ENCODE assay signal across 27 cellular contexts in genomic region chr5:122319897-122320296, GRCh38. TPM values are rescaled to one million over a fixed set of nuclear protein-coding genes. Genes with fewer than 3 reads are reported as not detected.
"Had no signal": no experiment of that assay in that cellular context is flagged by ENCODE, and none has a peak within 500 bp of the region (broad histone marks: within the 10 kb centered on the region; RNA-seq: fewer than 3 reads in every experiment).

No MANE protein-coding gene starts in this region.

- H3K36me3 ChIP-seq: breast epithelium, esophagus muscularis mucosa, heart left ventricle, ovary, sigmoid colon, upper lobe of left lung had no signal

- DNase-seq: activated CD4-positive, alpha-beta T cell treated with anti-CD3 and anti-CD28 coated beads for 36 hours; activated CD4-positive, CD25-positive, alpha-beta regulatory T cell; activated CD8-positive, alpha-beta memory T cell treated with anti-CD3 and anti-CD28 coated beads, Interleukin-2, amount 10 ng/mL, durations not matched to agents 7 days and 5 days; activated CD8-positive, alpha-beta T cell treated with anti-CD3 and anti-CD28 coated beads, Interleukin-2, amount 10 ng/mL, durations not matched to agents 7 days and 5 days; activated naive CD8-positive, alpha-beta T cell treated with anti-CD3 and anti-CD28 coated beads, Interleukin-2, amount 50 U/mL, for 24 hours; activated T-cell treated with anti-CD3 and anti-CD28 coated beads, Interleukin-2, amount 50 U/mL, for 48 hours; amygdala; dermis blood vessel endothelial cell; effector CD4-positive, alpha-beta T cell; foreskin keratinocyte; heart left ventricle; hypothalamus; naive thymus-derived CD4-positive, alpha-beta T cell; ovary; psoas muscle; sigmoid colon; small intestine; stimulated activated CD4-positive, alpha-beta T cell treated with anti-CD3 and anti-CD28 coated beads, Interleukin-4, amount 100 ng/mL, for 24 hours; stimulated activated naive CD8-positive, alpha-beta T cell treated with anti-CD3 and anti-CD28 coated beads, Interleukin-15, amount 100 ng/mL, for 72 hours; substantia nigra had no signal

- H3K4me3 ChIP-seq: breast epithelium, esophagus muscularis mucosa, heart left ventricle, lung, ovary, psoas muscle, sigmoid colon, upper lobe of left lung had no signal

- H3K9me3 ChIP-seq: breast epithelium, esophagus muscularis mucosa, heart left ventricle, ovary, psoas muscle, sigmoid colon, upper lobe of left lung had no signal

- H3K4me1 ChIP-seq: breast epithelium, foreskin keratinocyte, psoas muscle, upper lobe of left lung had no signal

- H3K27me3 ChIP-seq: ovary, upper lobe of left lung had no signal

- H3K27ac ChIP-seq: breast epithelium, esophagus muscularis mucosa, foreskin keratinocyte, heart left ventricle, ovary, psoas muscle, sigmoid colon, upper lobe of left lung had no signal

- FAIRE-seq: colon, small intestine had no signal

RNA-seq across cellular contexts. Expression of gene SNCAIP, which starts 7.9 kb away (rescaled TPM):
- total RNA-seq: activated CD4-positive, alpha-beta T cell treated with anti-CD3 and anti-CD28 coated beads for 36 hours; activated CD8-positive, alpha-beta memory T cell treated with anti-CD3 and anti-CD28 coated beads, Interleukin-2, amount 10 ng/mL, durations not matched to agents 7 days and 5 days; activated CD8-positive, alpha-beta T cell treated with anti-CD3 and anti-CD28 coated beads, Interleukin-2, amount 10 ng/mL, durations not matched to agents 7 days and 5 days; activated T-helper 2 cell treated with anti-CD3 and anti-CD28 coated beads, Interferon-gamma antibody, Interleukin-2, Interleukin-4, amounts not matched to agents 10 μg/mL and 5 μg/mL and 100 μg/mL, durations not matched to agents 14 hours and 24 hours and 36 hours; foreskin keratinocyte; T-helper 2 cell treated with Interferon-gamma antibody and Interleukin-4, amounts not matched to agents 100 ng/mL and 5 ng/mL, for 36 hours had no signal
- polyA plus RNA-seq: naive thymus-derived CD4-positive, alpha-beta T cell had no signal
